ENCODE assay signal across 28 cellular contexts in genomic region chr3:157179365-157179803, GRCh38.
"Had no signal": no experiment of that assay in that cellular context is flagged by ENCODE, and none has a peak within 500 bp of the region (broad histone marks: within the 10 kb centered on the region; RNA-seq: fewer than 3 reads in every experiment).

No MANE protein-coding gene starts in this region.

- FAIRE-seq: colon, endometrium, endothelial cell of umbilical vein, frontal cortex had no signal

- H3K4me1 ChIP-seq: colonic mucosa had no signal

- H3K27me3 ChIP-seq: colonic mucosa, esophagus muscularis mucosa, esophagus squamous epithelium, foreskin keratinocyte, gastrocnemius medialis, gastroesophageal sphincter, heart left ventricle, heart right ventricle had no signal

- H3K27me3 Mint-ChIP-seq: dendritic cell treated with granulocyte-macrophage colony-stimulating factor and Interleukin-4, amounts not matched to agents 40 ng/mL and 50 ng/mL, for 4 days; effector memory CD8-positive, alpha-beta T cell had no signal

- H3K9me3 ChIP-seq: colonic mucosa, esophagus muscularis mucosa, esophagus squamous epithelium, gastrocnemius medialis, gastroesophageal sphincter had no signal

- H3K27ac Mint-ChIP-seq: dendritic cell treated with granulocyte-macrophage colony-stimulating factor and Interleukin-4, amounts not matched to agents 40 ng/mL and 50 ng/mL, for 4 days; endodermal cell had no signal

- H3K4me3 Mint-ChIP-seq: dendritic cell treated with granulocyte-macrophage colony-stimulating factor and Interleukin-4, amounts not matched to agents 40 ng/mL and 50 ng/mL, for 4 days; effector memory CD8-positive, alpha-beta T cell; endodermal cell had no signal

- H3K36me3 ChIP-seq: colonic mucosa, esophagus muscularis mucosa, gastrocnemius medialis had no signal

- H3K4me3 ChIP-seq: colonic mucosa, coronary artery, esophagus muscularis mucosa, esophagus squamous epithelium, gastrocnemius medialis, gastroesophageal sphincter, heart left ventricle, heart right ventricle had no signal

- ATAC-seq: effector memory CD8-positive, alpha-beta T cell; esophagus mucosa; foreskin keratinocyte; gastrocnemius medialis; gastroesophageal sphincter; heart left ventricle; heart right ventricle had no signal

- H3K27ac ChIP-seq: colonic mucosa, coronary artery, epithelial cell of prostate, esophagus muscularis mucosa, esophagus squamous epithelium, foreskin keratinocyte, gastrocnemius medialis, gastroesophageal sphincter, heart left ventricle, heart right ventricle had no signal

- DNase-seq: colonic mucosa; cortex of kidney; dermis blood vessel endothelial cell; effector CD4-positive, alpha-beta T cell; effector CD8-positive, alpha-beta T cell; effector memory CD4-positive, alpha-beta T cell; effector memory CD8-positive, alpha-beta T cell; endodermal cell; erythroblast; esophagus squamous epithelium; foreskin fibroblast; foreskin keratinocyte; foreskin melanocyte; gastrocnemius medialis; glutamatergic neuron; head of caudate nucleus; heart left ventricle; heart right ventricle had no signal
